In genomic region chr4:175590205-175590604, GRCh38 we compare ENCODE assay signal across 27 cellular contexts.
"Had no signal": no experiment of that assay in that cellular context is flagged by ENCODE, and none has a peak within 500 bp of the region (broad histone marks: within the 10 kb centered on the region; RNA-seq: fewer than 3 reads in every experiment).

No MANE protein-coding gene starts in this region.

- H3K9me3 ChIP-seq: gastrocnemius medialis, lower lobe of right lung had no signal

- ATAC-seq: effector memory CD8-positive, alpha-beta T cell; esophagus mucosa; gastrocnemius medialis; heart right ventricle; left cardiac atrium; lower lobe of right lung; mucosa of descending colon had no signal

- DNase-seq: dermis blood vessel endothelial cell; dorsolateral prefrontal cortex; effector CD4-positive, alpha-beta T cell; effector memory CD8-positive, alpha-beta T cell; endodermal cell; erythroblast; esophagus squamous epithelium; foreskin fibroblast; foreskin melanocyte; gastrocnemius medialis; glutamatergic neuron; head of caudate nucleus; heart right ventricle; hippocampal formation; left cardiac atrium; left ventricle myocardium inferior; lower lobe of right lung; mesenchymal stem cell; mucosa of descending colon; naive B cell had no signal

- H3K27me3 ChIP-seq: dorsolateral prefrontal cortex, esophagus squamous epithelium, gastrocnemius medialis, heart right ventricle had no signal

- H3K36me3 ChIP-seq: esophagus squamous epithelium, gastrocnemius medialis, heart right ventricle, left ventricle myocardium inferior, lower lobe of right lung had no signal

- H3K27ac ChIP-seq: coronary artery, dorsolateral prefrontal cortex, epithelial cell of prostate, esophagus squamous epithelium, gastrocnemius medialis, heart right ventricle, left ventricle myocardium inferior, lower lobe of right lung had no signal

- H3K4me3 ChIP-seq: coronary artery, dorsolateral prefrontal cortex, esophagus squamous epithelium, gastrocnemius medialis, heart right ventricle, left ventricle myocardium inferior, lower lobe of right lung, mucosa of descending colon had no signal

- FAIRE-seq: colon, endometrium, islet of Langerhans, keratinocyte had no signal

- H3K4me1 ChIP-seq: esophagus squamous epithelium, gastrocnemius medialis, heart right ventricle, left ventricle myocardium inferior, lower lobe of right lung had no signal
